ENCODE assay signal across 23 cellular contexts in the genomic region with DNA sequence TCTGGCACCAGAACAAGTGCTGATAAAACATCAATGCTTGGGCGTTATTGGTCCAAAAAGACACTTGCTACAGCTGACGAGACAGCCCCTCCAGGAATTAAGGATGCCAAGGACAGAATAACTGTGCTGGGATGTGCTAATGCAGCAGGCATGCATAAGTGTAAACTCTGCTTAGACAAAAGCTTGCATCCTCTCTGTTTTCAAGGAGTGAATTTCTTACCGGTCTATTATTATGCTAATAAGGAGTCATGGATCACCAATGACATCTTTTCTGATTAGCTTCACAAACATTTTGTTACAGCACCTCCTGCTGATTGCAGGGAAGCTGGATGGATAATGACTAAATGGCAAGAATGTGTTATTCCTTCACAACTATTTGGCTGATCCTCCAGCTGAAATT.
"Had no signal": no experiment of that assay in that cellular context is flagged by ENCODE, and none has a peak within 500 bp of the region (broad histone marks: within the 10 kb centered on the region; RNA-seq: fewer than 3 reads in every experiment).

No MANE protein-coding gene starts in this region.

- H3K27me3 Mint-ChIP-seq: activated CD4-positive, alpha-beta memory T cell treated with anti-CD3 and anti-CD28 coated beads, Interleukin-2, amount 10 ng/mL, durations not matched to agents 7 days and 5 days; activated CD4-positive, alpha-beta T cell treated with anti-CD3 and anti-CD28 coated beads, Interleukin-2, amount 10 ng/mL, durations not matched to agents 24 days and 14 days; activated CD8-positive, alpha-beta memory T cell treated with anti-CD3 and anti-CD28 coated beads, Interleukin-2, amount 10 ng/mL, durations not matched to agents 7 days and 5 days; activated naive CD4-positive, alpha-beta T cell treated with anti-CD3 and anti-CD28 coated beads, Interleukin-2, amount 10 ng/mL, durations not matched to agents 7 days and 5 days; activated naive CD8-positive, alpha-beta T cell treated with anti-CD3 and anti-CD28 coated beads, Interleukin-2, amount 50 U/mL, for 24 hours; memory B cell; T-helper 17 cell had no signal

- H3K4me3 ChIP-seq: coronary artery, heart right ventricle, pancreas, psoas muscle, right atrium auricular region, thyroid gland, upper lobe of right lung had no signal

- ATAC-seq: activated CD8-positive, alpha-beta memory T cell treated with anti-CD3 and anti-CD28 coated beads, Interleukin-2, amount 10 ng/mL, durations not matched to agents 7 days and 5 days; activated naive CD8-positive, alpha-beta T cell treated with anti-CD3 and anti-CD28 coated beads, Interleukin-2, amount 50 U/mL, for 24 hours; heart right ventricle; left colon; pancreas; psoas muscle; stimulated activated naive CD8-positive, alpha-beta T cell treated with anti-CD3 and anti-CD28 coated beads, Interleukin-15, Interleukin-2, amounts not matched to agents 100 U/mL and 50 U/mL, for 24 hours; T-helper 17 cell; upper lobe of right lung had no signal

- H3K9me3 Mint-ChIP-seq: activated CD4-positive, alpha-beta T cell treated with anti-CD3 and anti-CD28 coated beads, Interleukin-2, amount 10 ng/mL, durations not matched to agents 24 days and 14 days; activated naive CD4-positive, alpha-beta T cell treated with anti-CD3 and anti-CD28 coated beads, Interleukin-2, amount 10 ng/mL, durations not matched to agents 7 days and 5 days had no signal

- H3K27ac Mint-ChIP-seq: activated CD4-positive, alpha-beta memory T cell treated with anti-CD3 and anti-CD28 coated beads, Interleukin-2, amount 10 ng/mL, durations not matched to agents 7 days and 5 days; activated CD4-positive, alpha-beta T cell treated with anti-CD3 and anti-CD28 coated beads, Interleukin-2, amount 10 ng/mL, durations not matched to agents 24 days and 14 days; activated CD8-positive, alpha-beta memory T cell treated with anti-CD3 and anti-CD28 coated beads, Interleukin-2, amount 10 ng/mL, durations not matched to agents 7 days and 5 days; activated naive CD4-positive, alpha-beta T cell treated with anti-CD3 and anti-CD28 coated beads, Interleukin-2, amount 10 ng/mL, durations not matched to agents 7 days and 5 days; activated naive CD8-positive, alpha-beta T cell treated with anti-CD3 and anti-CD28 coated beads, Interleukin-2, amount 50 U/mL, for 24 hours; memory B cell; nephron; T-helper 17 cell had no signal

- H3K27me3 ChIP-seq: heart right ventricle, pancreas, right atrium auricular region, thyroid gland, upper lobe of right lung had no signal

- H3K9me3 ChIP-seq: pancreas, thyroid gland, upper lobe of right lung had no signal

- H3K4me3 Mint-ChIP-seq: activated CD4-positive, alpha-beta memory T cell treated with anti-CD3 and anti-CD28 coated beads, Interleukin-2, amount 10 ng/mL, durations not matched to agents 7 days and 5 days; activated CD4-positive, alpha-beta T cell treated with anti-CD3 and anti-CD28 coated beads, Interleukin-2, amount 10 ng/mL, durations not matched to agents 24 days and 14 days; activated CD8-positive, alpha-beta memory T cell treated with anti-CD3 and anti-CD28 coated beads, Interleukin-2, amount 10 ng/mL, durations not matched to agents 7 days and 5 days; activated naive CD4-positive, alpha-beta T cell treated with anti-CD3 and anti-CD28 coated beads, Interleukin-2, amount 10 ng/mL, durations not matched to agents 7 days and 5 days; activated naive CD8-positive, alpha-beta T cell treated with anti-CD3 and anti-CD28 coated beads, Interleukin-2, amount 50 U/mL, for 24 hours; memory B cell; nephron; T-helper 17 cell had no signal

- H3K27ac ChIP-seq: coronary artery, epithelial cell of prostate, heart right ventricle, pancreas, psoas muscle, right atrium auricular region, thyroid gland, upper lobe of right lung had no signal

- H3K4me1 Mint-ChIP-seq: activated CD4-positive, alpha-beta memory T cell treated with anti-CD3 and anti-CD28 coated beads, Interleukin-2, amount 10 ng/mL, durations not matched to agents 7 days and 5 days; activated CD4-positive, alpha-beta T cell treated with anti-CD3 and anti-CD28 coated beads, Interleukin-2, amount 10 ng/mL, durations not matched to agents 24 days and 14 days; activated CD8-positive, alpha-beta memory T cell treated with anti-CD3 and anti-CD28 coated beads, Interleukin-2, amount 10 ng/mL, durations not matched to agents 7 days and 5 days; activated naive CD4-positive, alpha-beta T cell treated with anti-CD3 and anti-CD28 coated beads, Interleukin-2, amount 10 ng/mL, durations not matched to agents 7 days and 5 days; activated naive CD8-positive, alpha-beta T cell treated with anti-CD3 and anti-CD28 coated beads, Interleukin-2, amount 50 U/mL, for 24 hours; nephron; T-helper 17 cell had no signal

- H3K4me1 ChIP-seq: heart right ventricle, pancreas, psoas muscle, right atrium auricular region, thyroid gland, upper lobe of right lung had no signal

- H3K36me3 ChIP-seq: heart right ventricle, pancreas, right atrium auricular region, thyroid gland, upper lobe of right lung had no signal

- DNase-seq: activated CD4-positive, alpha-beta memory T cell treated with anti-CD3 and anti-CD28 coated beads, Interleukin-2, amount 10 ng/mL, durations not matched to agents 7 days and 5 days; activated CD4-positive, alpha-beta T cell treated with anti-CD3 and anti-CD28 coated beads, Interleukin-2, amount 10 ng/mL, durations not matched to agents 24 days and 14 days; activated CD8-positive, alpha-beta memory T cell treated with anti-CD3 and anti-CD28 coated beads, Interleukin-2, amount 10 ng/mL, durations not matched to agents 7 days and 5 days; activated effector memory CD4-positive, alpha-beta T cell treated with anti-CD3 and anti-CD28 coated beads, Interleukin-2, amount 50 U/mL, for 16 hours; activated naive CD4-positive, alpha-beta T cell treated with anti-CD3 and anti-CD28 coated beads, Interleukin-2, amount 10 ng/mL, durations not matched to agents 7 days and 5 days; activated naive CD8-positive, alpha-beta T cell treated with anti-CD3 and anti-CD28 coated beads, Interleukin-2, amount 50 U/mL, for 24 hours; activated T-cell treated with anti-CD3 and anti-CD28 coated beads for 4 hours; cerebellar nuclear complex; heart right ventricle; left colon; pancreas; psoas muscle; stimulated activated CD4-positive, alpha-beta T cell treated with anti-CD3 and anti-CD28 coated beads, Interleukin-4, amount 100 ng/mL, for 24 hours; stimulated activated naive CD8-positive, alpha-beta T cell treated with anti-CD3 and anti-CD28 coated beads, Interleukin-15, Interleukin-2, amounts not matched to agents 100 U/mL and 50 U/mL, for 24 hours; substantia nigra; T-helper 17 cell; thyroid gland; upper lobe of right lung had no signal

- H3K36me3 Mint-ChIP-seq: activated CD8-positive, alpha-beta memory T cell treated with anti-CD3 and anti-CD28 coated beads, Interleukin-2, amount 10 ng/mL, durations not matched to agents 7 days and 5 days had no signal
